In genomic region chr2:237152361-237152760, GRCh38 we compare ENCODE assay signal across 17 cellular contexts.
"Had no signal": no experiment of that assay in that cellular context is flagged by ENCODE, and none has a peak within 500 bp of the region (broad histone marks: within the 10 kb centered on the region; RNA-seq: fewer than 3 reads in every experiment).

No MANE protein-coding gene starts in this region.

- ATAC-seq: effector memory CD8-positive, alpha-beta T cell; left cardiac atrium; lower lobe of right lung; pancreas; right cardiac atrium; upper lobe of right lung had no signal

- H3K36me3 ChIP-seq: left ventricle myocardium inferior, lower lobe of right lung, pancreas, thyroid gland, upper lobe of right lung had no signal

- H3K9me3 ChIP-seq: pancreas, thyroid gland had no signal

- H3K27ac ChIP-seq: left ventricle myocardium inferior, lower lobe of right lung, pancreas, thyroid gland, upper lobe of right lung had no signal

- DNase-seq: effector memory CD8-positive, alpha-beta T cell; erythroblast; foreskin fibroblast; immature natural killer cell; kidney; left cardiac atrium; left ventricle myocardium inferior; lower lobe of right lung; midbrain; occipital lobe; pancreas; right cardiac atrium; small intestine; stimulated activated CD4-positive, alpha-beta T cell treated with anti-CD3 and anti-CD28 coated beads, Interleukin-12 subunit alpha, Interleukin-12 subunit beta, amount 100 ng/mL, for 4 hours; stimulated activated naive CD4-positive, alpha-beta T cell; thyroid gland; upper lobe of right lung had no signal

- H3K27me3 ChIP-seq: pancreas, thyroid gland, upper lobe of right lung had no signal

- H3K4me3 ChIP-seq: left ventricle myocardium inferior, lower lobe of right lung, pancreas, thyroid gland, upper lobe of right lung had no signal

- H3K4me1 ChIP-seq: pancreas had no signal
